14 cellular contexts compared by ENCODE assay signal in the genomic region with DNA sequence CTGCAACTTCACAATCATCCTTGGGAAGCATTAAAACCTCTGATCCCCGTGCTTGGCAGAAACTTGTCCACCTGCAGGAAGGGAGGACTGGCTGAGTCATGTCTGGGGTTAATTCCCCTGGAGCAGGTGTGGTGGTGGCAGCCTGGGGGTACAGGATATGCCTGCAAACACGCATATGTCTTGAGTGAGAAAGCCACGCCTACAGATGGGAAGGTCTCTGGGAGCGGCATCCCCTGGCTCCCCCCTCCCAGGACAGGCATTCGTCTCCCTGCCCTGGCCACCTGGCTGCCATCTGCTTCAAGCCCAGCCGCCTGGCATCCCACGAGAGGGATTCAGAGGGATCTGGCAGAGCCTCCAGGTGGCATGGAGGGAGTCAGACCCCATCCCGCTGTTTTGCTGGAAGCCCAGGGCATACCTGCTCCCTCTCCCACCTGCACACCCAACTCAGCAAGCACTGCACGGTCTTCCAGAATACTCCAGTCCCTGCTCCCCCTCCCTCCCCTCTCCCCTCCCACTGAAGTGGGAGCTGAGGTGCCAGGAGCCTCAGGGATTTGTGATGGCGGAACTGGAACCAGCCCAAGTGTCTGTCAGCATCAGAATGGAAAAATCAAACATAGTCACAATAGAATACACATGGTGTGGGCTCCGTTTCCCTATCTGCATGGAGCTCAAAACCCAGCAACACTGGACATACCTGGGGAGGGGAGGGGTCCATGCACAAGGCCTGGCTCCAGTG.
DNase-seq lines count a peak whose midpoint lies in the region; ATAC-seq, FAIRE-seq and TF ChIP-seq lines count a peak whose summit lies in the region.
"Had no signal": no experiment of that assay in that cellular context is flagged by ENCODE, and none has a peak within 500 bp of the region (broad histone marks: within the 10 kb centered on the region; RNA-seq: fewer than 3 reads in every experiment).

No MANE protein-coding gene starts in this region.

- no peak overlapping the region for H3K4me3 Mint-ChIP-seq in activated CD4-positive, alpha-beta T cell treated with anti-CD3 and anti-CD28 coated beads, Interleukin-2, amount 10 ng/mL, durations not matched to agents 24 days and 14 days
- H3K4me3 Mint-ChIP-seq: B cell had no signal

- FAIRE-seq in D721Med (lab: Jason Lieb, UNC) = no peak

- no peak overlapping the region for H3K27ac Mint-ChIP-seq in activated CD4-positive, alpha-beta T cell treated with anti-CD3 and anti-CD28 coated beads, Interleukin-2, amount 10 ng/mL, durations not matched to agents 24 days and 14 days
- H3K27ac Mint-ChIP-seq: B cell had no signal

- H3K4me1 Mint-ChIP-seq in activated CD4-positive, alpha-beta T cell treated with anti-CD3 and anti-CD28 coated beads, Interleukin-2, amount 10 ng/mL, durations not matched to agents 24 days and 14 days = peaks cover 11% of the 10 kb centered on the region

- intact Hi-C loops in activated CD4-positive, alpha-beta T cell treated with anti-CD3 and anti-CD28 coated beads, Interleukin-2, amount 10 ng/mL, durations not matched to agents 24 days and 14 days (cut with micrococcal nuclease) = no loop called here

- TF ChIP-seq CTCF in D721Med (IDR thresholded peaks at IDR 0.05; ENCODE audit: insufficient read depth, missing control alignments) = no peak

- H3K36me3 Mint-ChIP-seq in activated CD4-positive, alpha-beta T cell treated with anti-CD3 and anti-CD28 coated beads, Interleukin-2, amount 10 ng/mL, durations not matched to agents 24 days and 14 days (ENCODE audit: low read depth) = no peaks in the 10 kb centered on the region

- DNase-seq in D721Med (ENCODE audit: insufficient read length, low spot score) = peak; percentile 70
- peak; percentile 56 for DNase-seq in M059J (ENCODE audit: low read depth)
- DNase-seq in NCI-H69 (lab: John Stamatoyannopoulos, UW) = peak; percentile 99
- DNase-seq in epithelial cell of prostate (ENCODE audit: low read depth, low spot score) = peak; percentile 73
- no peak for DNase-seq in effector CD8-positive, alpha-beta T cell (lab: John Stamatoyannopoulos, UW)
- no peak for DNase-seq in activated CD4-positive, alpha-beta T cell treated with anti-CD3 and anti-CD28 coated beads, Interleukin-2, amount 10 ng/mL, durations not matched to agents 24 days and 14 days
- DNase-seq: aorta; MG63; stimulated activated CD4-positive, alpha-beta T cell treated with anti-CD3 and anti-CD28 coated beads, Interleukin-4, amount 100 ng/mL, for 4 hours had no signal

- ATAC-seq in GM21723 (IDR thresholded peaks at IDR 0.05; ENCODE audit: unreplicated experiment) = no peak
- ATAC-seq in GM21381 (IDR thresholded peaks at IDR 0.05; ENCODE audit: unreplicated experiment) = no peak
- ATAC-seq: left lobe of liver had no signal

- H3K27me3 Mint-ChIP-seq in activated CD4-positive, alpha-beta T cell treated with anti-CD3 and anti-CD28 coated beads, Interleukin-2, amount 10 ng/mL, durations not matched to agents 24 days and 14 days = peaks cover 4% of the 10 kb centered on the region

- no peak overlapping the region for H3K27ac ChIP-seq in epithelial cell of prostate
- H3K27ac ChIP-seq: neutrophil had no signal

- H3K9me3 Mint-ChIP-seq in activated CD4-positive, alpha-beta T cell treated with anti-CD3 and anti-CD28 coated beads, Interleukin-2, amount 10 ng/mL, durations not matched to agents 24 days and 14 days = no peaks in the 10 kb centered on the region

Comparison
In these comparisons a context has a peak if more than half of its experiments do, and no peak if none do; other contexts are left out.
1. DNase-seq: peak in D721Med (single experiment), M059J (single experiment), NCI-H69 (single experiment) and epithelial cell of prostate (single experiment); none in effector CD8-positive, alpha-beta T cell (single experiment) and activated CD4-positive, alpha-beta T cell treated with anti-CD3 and anti-CD28 coated beads, Interleukin-2, amount 10 ng/mL, durations not matched to agents 24 days and 14 days (single experiment).